Comparison of ENCODE assay signal across 9 cellular contexts in the genomic region with DNA sequence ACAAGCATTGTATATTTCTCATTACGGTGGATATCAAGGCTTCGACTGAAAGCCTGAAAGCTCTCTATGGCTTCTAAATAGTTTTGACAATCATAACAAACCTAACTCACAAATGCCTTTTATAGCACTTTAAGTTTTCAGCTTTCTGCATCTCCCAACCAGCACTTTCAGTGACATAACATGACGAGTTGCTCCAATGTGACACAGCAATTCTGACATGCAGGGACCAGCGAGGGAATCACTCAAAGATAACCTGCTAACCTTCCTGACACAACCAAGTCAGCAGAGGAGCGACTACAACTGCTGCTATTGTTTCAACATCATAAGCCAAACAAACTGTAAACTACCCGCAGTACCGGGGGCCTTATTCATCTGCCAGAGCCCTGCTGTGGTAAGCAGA.
"Had no signal": no experiment of that assay in that cellular context is flagged by ENCODE, and none has a peak within 500 bp of the region (broad histone marks: within the 10 kb centered on the region; RNA-seq: fewer than 3 reads in every experiment).

No MANE protein-coding gene starts in this region.

- H3K9me3 Mint-ChIP-seq: H9 had no signal

- DNase-seq: GM23248, GOT3, H7, H9, HCEC 1CT, HFFc6 had no signal

- H3K9me3 ChIP-seq: HAP-1 had no signal

- H3K4me1 Mint-ChIP-seq: GM23338, H9 had no signal

- H3K36me3 ChIP-seq: HAP-1 had no signal

- H3K4me3 ChIP-seq: GM23248, GM23338, HAP-1 had no signal

- H2AFZ ChIP-seq: GM23248, GM23338 had no signal

- H3K27ac ChIP-seq: GM23248 had no signal

- H3K4me2 ChIP-seq: GM23338 had no signal

- ATAC-seq: GM23338, HCT116 had no signal

- H3K27ac Mint-ChIP-seq: GM23338, H9, HFFc6 had no signal

- H3K4me3 Mint-ChIP-seq: GM23338, H9, HFFc6 had no signal

- H3K9ac ChIP-seq: GM23248 had no signal
